ENCODE assay signal across 15 cellular contexts in genomic region chr13:112487127-112487517, GRCh38.
DNase-seq lines count a peak whose midpoint lies in the region; ATAC-seq and TF ChIP-seq lines count a peak whose summit lies in the region.
"Had no signal": no experiment of that assay in that cellular context is flagged by ENCODE, and none has a peak within 500 bp of the region (broad histone marks: within the 10 kb centered on the region; RNA-seq: fewer than 3 reads in every experiment).

No MANE protein-coding gene starts in this region.

- intact Hi-C loops in right cardiac atrium (cut with DNase I) = no loop called here
- intact Hi-C loops in Right ventricle myocardium inferior (cut with DNase I) = no loop called here

- WGBS in right cardiac atrium = 71% methylated on average over 8 of the region's 8 CpGs
- 82% methylated on average over 8 of the region's 8 CpGs for WGBS in hepatocyte (ENCODE audit: low lambda C conversion rate, missing lambda C conversion rate)

- no peaks in the 10 kb centered on the region for H3K4me1 ChIP-seq in right cardiac atrium (ENCODE audit: control insufficient read depth, insufficient read depth, low read length)
- no peaks in the 10 kb centered on the region for H3K4me1 ChIP-seq in hepatocyte (ENCODE audit: insufficient read depth)
- H3K4me1 ChIP-seq: A549 had no signal

- DNase-seq in right cardiac atrium (no peak), Right ventricle myocardium inferior (ENCODE audit: missing footprints) (no peak), glutamatergic neuron (no peak), progenitor cell of endocrine pancreas (ENCODE audit: low spot score, unreplicated experiment) (no peak), hepatocyte (ENCODE audit: low spot score) (no peak), 8988T (no peak)
- no peak for DNase-seq in activated CD8-positive, alpha-beta memory T cell treated with anti-CD3 and anti-CD28 coated beads, Interleukin-2, amount 10 ng/mL, durations not matched to agents 7 days and 5 days
- DNase-seq: CD8-positive, alpha-beta T cell; COR-L47; DND-41; GDM1; H7 had no signal

- H3K4me1 Mint-ChIP-seq in glutamatergic neuron (ENCODE audit: low read depth, unreplicated experiment) (peaks cover 12% of the 10 kb centered on the region), progenitor cell of endocrine pancreas (ENCODE audit: low read depth) (no peaks in the 10 kb centered on the region)
- H3K4me1 Mint-ChIP-seq in activated CD8-positive, alpha-beta memory T cell treated with anti-CD3 and anti-CD28 coated beads, Interleukin-2, amount 10 ng/mL, durations not matched to agents 7 days and 5 days = peaks cover 4% of the 10 kb centered on the region
- H3K4me1 Mint-ChIP-seq: GM23338 had no signal

- H3K36me3 Mint-ChIP-seq in glutamatergic neuron (ENCODE audit: unreplicated experiment) (peaks cover 6% of the 10 kb centered on the region), progenitor cell of endocrine pancreas (ENCODE audit: insufficient read depth) (peaks cover 19% of the 10 kb centered on the region)
- H3K36me3 Mint-ChIP-seq in activated CD8-positive, alpha-beta memory T cell treated with anti-CD3 and anti-CD28 coated beads, Interleukin-2, amount 10 ng/mL, durations not matched to agents 7 days and 5 days = peaks cover 30% of the 10 kb centered on the region

- H3K79me2 ChIP-seq in hepatocyte = no peaks in the 10 kb centered on the region

- H4K20me1 ChIP-seq in hepatocyte (ENCODE audit: insufficient read depth, poor library complexity, severe bottlenecking) = no peaks in the 10 kb centered on the region

- H3K27me3 ChIP-seq in right cardiac atrium (ENCODE audit: control insufficient read depth, insufficient read depth) = no peaks in the 10 kb centered on the region
- no peaks in the 10 kb centered on the region for H3K27me3 ChIP-seq in hepatocyte

- CTCF ChIA-PET in activated CD8-positive, alpha-beta memory T cell treated with anti-CD3 and anti-CD28 coated beads, Interleukin-2, amount 10 ng/mL, durations not matched to agents 7 days and 5 days (lab: Charles Lee) = no interaction called here

- TF ChIP-seq CTCF in glutamatergic neuron (IDR thresholded peaks at IDR 0.05; ENCODE audit: partially characterized antibody, unreplicated experiment) (no peak), progenitor cell of endocrine pancreas (IDR thresholded peaks at IDR 0.05; ENCODE audit: unreplicated experiment) (no peak), hepatocyte (IDR thresholded peaks at IDR 0.05; ENCODE audit: poor library complexity) (no peak)

- peak overlapping the region; percentile 76 for H3K27ac ChIP-seq in right cardiac atrium (ENCODE audit: low read length)
- no peak overlapping the region for H3K27ac ChIP-seq in hepatocyte
- H3K27ac ChIP-seq: A549 had no signal

- H3K9me3 ChIP-seq in right cardiac atrium (ENCODE audit: control insufficient read depth, low read length) (no peaks in the 10 kb centered on the region), hepatocyte (ENCODE audit: low read depth) (no peaks in the 10 kb centered on the region)
- H3K9me3 ChIP-seq: A549 had no signal

- H3K9me2 ChIP-seq in hepatocyte (replicated peaks; ENCODE audit: insufficient read depth) = no peaks in the 10 kb centered on the region

- H3K36me3 ChIP-seq in hepatocyte (replicated peaks; ENCODE audit: insufficient read depth, low read depth) = no peaks in the 10 kb centered on the region

- H2AFZ ChIP-seq in hepatocyte = no peak overlapping the region
- H2AFZ ChIP-seq: GM23338 had no signal

- H3K27ac Mint-ChIP-seq in glutamatergic neuron (ENCODE audit: unreplicated experiment) = peak overlapping the region; percentile 76
- peak overlapping the region; percentile 56 for H3K27ac Mint-ChIP-seq in progenitor cell of endocrine pancreas
- H3K27ac Mint-ChIP-seq in activated CD8-positive, alpha-beta memory T cell treated with anti-CD3 and anti-CD28 coated beads, Interleukin-2, amount 10 ng/mL, durations not matched to agents 7 days and 5 days = no peak overlapping the region
- H3K27ac Mint-ChIP-seq: CD8-positive, alpha-beta T cell; GM23338 had no signal

- H3K4me3 Mint-ChIP-seq in glutamatergic neuron (ENCODE audit: unreplicated experiment) (no peak overlapping the region), progenitor cell of endocrine pancreas (ENCODE audit: low read depth) (no peak overlapping the region)
- no peak overlapping the region for H3K4me3 Mint-ChIP-seq in activated CD8-positive, alpha-beta memory T cell treated with anti-CD3 and anti-CD28 coated beads, Interleukin-2, amount 10 ng/mL, durations not matched to agents 7 days and 5 days
- H3K4me3 Mint-ChIP-seq: CD14-positive monocyte; CD8-positive, alpha-beta T cell; GM23338 had no signal

- H3K4me3 ChIP-seq in right cardiac atrium (ENCODE audit: low read length) (no peak overlapping the region), hepatocyte (no peak overlapping the region)
- H3K4me3 ChIP-seq: A549, GM23338 had no signal

- ATAC-seq in right cardiac atrium = no peak
- no peak for ATAC-seq in Right ventricle myocardium inferior
- ATAC-seq in activated CD8-positive, alpha-beta memory T cell treated with anti-CD3 and anti-CD28 coated beads, Interleukin-2, amount 10 ng/mL, durations not matched to agents 7 days and 5 days = no peak
- ATAC-seq: A549; CD8-positive, alpha-beta T cell; GM23338 had no signal

- H3K9me3 Mint-ChIP-seq in glutamatergic neuron (ENCODE audit: unreplicated experiment) (no peaks in the 10 kb centered on the region), progenitor cell of endocrine pancreas (ENCODE audit: low read depth) (no peaks in the 10 kb centered on the region)
- no peaks in the 10 kb centered on the region for H3K9me3 Mint-ChIP-seq in activated CD8-positive, alpha-beta memory T cell treated with anti-CD3 and anti-CD28 coated beads, Interleukin-2, amount 10 ng/mL, durations not matched to agents 7 days and 5 days (ENCODE audit: low read depth)
- H3K9me3 Mint-ChIP-seq: GM23338 had no signal

- H3K27me3 Mint-ChIP-seq in glutamatergic neuron (ENCODE audit: unreplicated experiment) (peaks cover 4% of the 10 kb centered on the region), progenitor cell of endocrine pancreas (no peaks in the 10 kb centered on the region)
- H3K27me3 Mint-ChIP-seq in activated CD8-positive, alpha-beta memory T cell treated with anti-CD3 and anti-CD28 coated beads, Interleukin-2, amount 10 ng/mL, durations not matched to agents 7 days and 5 days = no peaks in the 10 kb centered on the region

- H3K4me2 ChIP-seq in hepatocyte = no peak overlapping the region
- H3K4me2 ChIP-seq: A549, GM23338 had no signal
